Comparison of ENCODE assay signal across 1 cellular context in genomic region chr1:109259674-109260557, GRCh38.
TF ChIP-seq lines count a peak whose summit lies in the region.

No MANE protein-coding gene starts in this region.

TF ChIP-seq in GM23338, 12 proteins besides CTCF, POLR2A, EP300 and RAD21 (continued from another document):
- TF ChIP-seq ZNF462 (CRISPR knock-in tag; IDR thresholded peaks at IDR 0.05) (no peak), NANOG (IDR thresholded peaks at IDR 0.05; ENCODE audit: borderline replicate concordance) (no peak), REST (IDR thresholded peaks at IDR 0.05; ENCODE audit: unreplicated experiment) (no peak), ZNF331 (CRISPR knock-in tag; IDR thresholded peaks at IDR 0.05; ENCODE audit: low read depth) (no peak), EZH2phosphoT487 (IDR thresholded peaks at IDR 0.05; ENCODE audit: unreplicated experiment) (no peak), CREB1 (CRISPR knock-in tag; IDR thresholded peaks at IDR 0.05; ENCODE audit: low read depth) (no peak), JUNB (IDR thresholded peaks at IDR 0.05; ENCODE audit: unreplicated experiment) (no peak), ZNF114 (CRISPR knock-in tag; IDR thresholded peaks at IDR 0.05) (no peak), STAT1 (IDR thresholded peaks at IDR 0.05; ENCODE audit: unreplicated experiment) (no peak), POLR2AphosphoS5 (IDR thresholded peaks at IDR 0.05; ENCODE audit: low read depth) (no peak), EZH2 (IDR thresholded peaks at IDR 0.05; ENCODE audit: low read depth, unreplicated experiment) (no peak)
